In genomic region chr2:54611830-54612545, GRCh38 we compare ENCODE assay signal across 18 cellular contexts.
DNase-seq lines count a peak whose midpoint lies in the region; TF ChIP-seq lines count a peak whose summit lies in the region.
"Had no signal": no experiment of that assay in that cellular context is flagged by ENCODE, and none has a peak within 500 bp of the region (broad histone marks: within the 10 kb centered on the region; RNA-seq: fewer than 3 reads in every experiment).

No MANE protein-coding gene starts in this region.

- H4K20me1 ChIP-seq in BLaER1 treated with 17β-estradiol and CSF1 and Interleukin-3, amounts not matched to agents 10 nM and 100 nM, result peaks cover 0 to 100% (median 83%) of the 10 kb centered on the region in 11 experiments; a peak in 15 of 22 replicates
- peaks cover 21% of the 10 kb centered on the region for H4K20me1 ChIP-seq in osteoblast (ENCODE audit: insufficient read depth, low read length)

- no peak overlapping the region for H3K9ac ChIP-seq in BLaER1 treated with 17β-estradiol and CSF1 and Interleukin-3, amounts not matched to agents 10 nM and 100 nM
- H3K9ac ChIP-seq: KMS-11 had no signal

- H3K27ac Mint-ChIP-seq in IgD-negative memory B cell (peak overlapping the region in 2 of 3 donors; percentile 18 to 81), endothelial cell (ENCODE audit: unreplicated experiment) (peak overlapping the region; percentile 70), mesothelial cell of epicardium (no peak overlapping the region)
- H3K27ac Mint-ChIP-seq: activated T-helper 2 cell treated with anti-CD3 and anti-CD28 coated beads, Interferon-gamma antibody, Interleukin-2, Interleukin-4, amounts not matched to agents 10 μg/mL and 5 μg/mL and 100 μg/mL, durations not matched to agents 14 hours and 24 hours and 36 hours had no signal

- H3K27me3 ChIP-seq in BLaER1 treated with 17β-estradiol and CSF1 and Interleukin-3, amounts not matched to agents 10 nM and 100 nM, result no peaks in the 10 kb centered on the region
- no peaks in the 10 kb centered on the region for H3K27me3 ChIP-seq in osteoblast (ENCODE audit: insufficient read depth, low read length)
- H3K27me3 ChIP-seq: transverse colon had no signal

- H3K4me3 Mint-ChIP-seq in IgD-negative memory B cell (no peak overlapping the region), endothelial cell (ENCODE audit: unreplicated experiment) (peak overlapping the region; percentile 77), mesothelial cell of epicardium (no peak overlapping the region)
- H3K4me3 Mint-ChIP-seq: stimulated activated naive CD8-positive, alpha-beta T cell treated with anti-CD3 and anti-CD28 coated beads, Interleukin-15, Interleukin-2, amounts not matched to agents 100 ng/mL and 50 ng/mL, for 24 hours had no signal

- H3K27me3 Mint-ChIP-seq in IgD-negative memory B cell (no peaks in the 10 kb centered on the region), endothelial cell (ENCODE audit: unreplicated experiment) (peaks cover 31% of the 10 kb centered on the region), mesothelial cell of epicardium (ENCODE audit: low read depth) (no peaks in the 10 kb centered on the region)
- H3K27me3 Mint-ChIP-seq: stimulated activated naive CD8-positive, alpha-beta T cell treated with anti-CD3 and anti-CD28 coated beads, Interleukin-15, Interleukin-2, amounts not matched to agents 100 ng/mL and 50 ng/mL, for 24 hours had no signal

- no peaks in the 10 kb centered on the region for H3K9me3 Mint-ChIP-seq in IgD-negative memory B cell
- no peaks in the 10 kb centered on the region for H3K9me3 Mint-ChIP-seq in endothelial cell (ENCODE audit: unreplicated experiment)
- no peaks in the 10 kb centered on the region for H3K9me3 Mint-ChIP-seq in mesothelial cell of epicardium
- H3K9me3 Mint-ChIP-seq: activated T-helper 2 cell treated with anti-CD3 and anti-CD28 coated beads, Interferon-gamma antibody, Interleukin-2, Interleukin-4, amounts not matched to agents 10 μg/mL and 5 μg/mL and 100 μg/mL, durations not matched to agents 14 hours and 24 hours and 36 hours; stimulated activated naive CD8-positive, alpha-beta T cell treated with anti-CD3 and anti-CD28 coated beads, Interleukin-15, Interleukin-2, amounts not matched to agents 100 ng/mL and 50 ng/mL, for 24 hours had no signal

- H3K9me3 ChIP-seq in BLaER1 treated with 17β-estradiol and CSF1 and Interleukin-3, amounts not matched to agents 10 nM and 100 nM (replicated peaks in 1 of 11), result peaks cover 0 to 13% (median 0%) of the 10 kb centered on the region in 11 experiments; a peak in 5 of 22 replicates
- H3K9me3 ChIP-seq in osteoblast (ENCODE audit: low read depth, low read length), result no peaks in the 10 kb centered on the region
- H3K9me3 ChIP-seq: transverse colon had no signal

- H3K79me2 ChIP-seq in osteoblast (ENCODE audit: insufficient read depth, low read length), result peaks cover 86% of the 10 kb centered on the region

- H3K4me2 ChIP-seq in BLaER1 treated with 17β-estradiol and CSF1 and Interleukin-3, amounts not matched to agents 10 nM and 100 nM, result peak overlapping the region in 6 of 11 experiments; percentile 8 to 41 (median 15); a peak in 8 of 22 replicates
- no peak overlapping the region for H3K4me2 ChIP-seq in osteoblast (ENCODE audit: insufficient read depth, low read length)
- H3K4me2 ChIP-seq: KMS-11 had no signal

- H3K36me3 ChIP-seq in BLaER1 treated with 17β-estradiol and CSF1 and Interleukin-3, amounts not matched to agents 10 nM and 100 nM, result peaks cover 1 to 100% (median 79%) of the 10 kb centered on the region in 11 experiments; a peak in 21 of 22 replicates
- peaks cover 33% of the 10 kb centered on the region for H3K36me3 ChIP-seq in osteoblast (ENCODE audit: insufficient read depth, low read length)

- DNase-seq in endothelial cell (ENCODE audit: low spot score) (no peak), osteoblast (ENCODE audit: insufficient read length, low spot score, missing footprints) (no peak), EL (no peak), mesothelial cell of epicardium (ENCODE audit: low spot score in 2 of 2, unreplicated experiment in 2 of 2) (no peak), HuH-7.5 (ENCODE audit: low spot score) (no peak), NCI-H1048 (lab: John Stamatoyannopoulos, UW) (no peak)
- DNase-seq: amniotic stem cell, COR-L47, cortex of kidney, HCEC 1CT, NCI-H2029 treated with DMSO at 0.1 percent for 48 hours, NCI-H446 treated with DMSO at 0.1 percent for 48 hours, transverse colon had no signal

- TF ChIP-seq CTCF in endothelial cell (IDR thresholded peaks at IDR 0.05; ENCODE audit: unreplicated experiment), result no peak
- TF ChIP-seq CTCF in osteoblast (IDR thresholded peaks at IDR 0.05; ENCODE audit: extremely low read depth, low read depth, low read length), result no peak
- no peak for TF ChIP-seq CTCF in mesothelial cell of epicardium (IDR thresholded peaks at IDR 0.05; ENCODE audit: unreplicated experiment)

- H3K4me3 ChIP-seq in BLaER1 treated with 17β-estradiol and CSF1 and Interleukin-3, amounts not matched to agents 10 nM and 100 nM, result no peak overlapping the region
- no peak overlapping the region for H3K4me3 ChIP-seq in osteoblast (ENCODE audit: insufficient read depth, low read length)
- H3K4me3 ChIP-seq: transverse colon had no signal

- no peak overlapping the region for H2AFZ ChIP-seq in osteoblast (ENCODE audit: low read length)

- peaks cover 7 to 99% (median 79%) of the 10 kb centered on the region in 10 experiments for H3K4me1 ChIP-seq in BLaER1 treated with 17β-estradiol and CSF1 and Interleukin-3, amounts not matched to agents 10 nM and 100 nM
- H3K4me1 ChIP-seq in osteoblast (ENCODE audit: insufficient read depth, low read length), result peaks cover 18% of the 10 kb centered on the region

- H3K36me3 Mint-ChIP-seq in IgD-negative memory B cell, result peaks cover 14% of the 10 kb centered on the region
- H3K36me3 Mint-ChIP-seq in endothelial cell (ENCODE audit: low read depth, unreplicated experiment), result peaks cover 59% of the 10 kb centered on the region
- H3K36me3 Mint-ChIP-seq in mesothelial cell of epicardium, result peaks cover 23% of the 10 kb centered on the region

- H3K27ac ChIP-seq in BLaER1 treated with 17β-estradiol and CSF1 and Interleukin-3, amounts not matched to agents 10 nM and 100 nM, result peak overlapping the region in 1 of 11 experiments; percentile 5; a peak in 1 of 22 replicates
- peak overlapping the region; percentile 62 for H3K27ac ChIP-seq in osteoblast (ENCODE audit: low read depth, low read length)
- H3K27ac ChIP-seq: KMS-11, transverse colon had no signal

- H3K4me1 Mint-ChIP-seq in IgD-negative memory B cell (peaks cover 35 to 37% (median 35%) of the 10 kb centered on the region in 3 donors), endothelial cell (ENCODE audit: unreplicated experiment) (peaks cover 69% of the 10 kb centered on the region), mesothelial cell of epicardium (peaks cover 16% of the 10 kb centered on the region)
